8 cellular contexts compared by ENCODE assay signal in the genomic region with DNA sequence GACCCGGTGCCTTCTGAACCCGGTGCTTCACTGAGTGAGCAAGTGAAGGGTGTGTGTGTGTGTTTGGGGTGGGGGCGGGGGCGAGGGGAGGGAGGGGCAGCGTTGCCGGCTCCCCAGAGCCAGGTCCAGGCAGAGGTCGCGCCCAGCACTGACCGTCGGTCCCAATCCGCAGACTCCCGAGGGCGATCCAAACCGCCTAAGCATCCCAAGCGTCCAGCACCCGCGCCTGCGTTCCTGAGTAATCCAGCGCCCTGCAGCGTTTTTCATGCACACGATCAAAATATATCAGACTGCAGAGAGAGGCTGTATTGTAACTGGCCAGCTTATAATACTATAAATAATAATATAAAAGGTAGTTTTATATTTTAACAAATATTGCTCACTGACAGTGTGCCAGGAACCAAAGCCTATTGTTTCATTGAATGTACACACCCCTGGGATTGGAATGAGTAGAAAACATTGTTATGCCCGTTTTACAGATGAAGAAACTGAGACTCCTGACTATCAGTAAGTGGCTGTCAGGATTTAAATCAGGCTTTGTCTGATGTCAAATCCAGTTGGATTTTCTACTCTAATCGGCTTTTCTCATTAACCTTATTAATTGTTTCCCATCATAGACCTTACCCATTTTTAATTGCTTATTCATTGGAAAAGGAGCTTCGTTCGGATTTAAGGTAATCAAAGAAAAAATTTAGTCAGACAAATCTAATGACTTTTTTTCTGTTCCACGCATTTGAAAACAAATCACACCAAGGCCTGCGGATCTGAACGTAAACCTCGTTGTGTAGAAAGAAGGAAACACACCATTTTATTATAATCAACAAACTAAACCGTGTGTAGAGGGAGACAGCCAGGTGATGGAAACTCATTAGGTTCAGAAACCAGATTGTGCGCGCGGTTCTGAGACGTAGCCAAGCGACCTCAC. TPM values are rescaled to one million over a fixed set of nuclear protein-coding genes. Genes with fewer than 3 reads are reported as not detected.
DNase-seq lines count a peak whose midpoint lies in the region; ATAC-seq and TF ChIP-seq lines count a peak whose summit lies in the region.

No MANE protein-coding gene starts in this region.

- H3K27ac Mint-ChIP-seq in activated T-helper 1 cell treated with anti-CD3 and anti-CD28 coated beads, Interleukin-12 subunit alpha, Interleukin-12 subunit beta, Interleukin-2, Interleukin-4 antibody, amounts not matched to agents 30 ng/mL and 10 ng/mL and 1 ng/mL, durations not matched to agents 14 hours and 24 hours and 36 hours = peak overlapping the region; percentile 25
- peak overlapping the region in 2 of 9 donors; percentile 25 to 27 for H3K27ac Mint-ChIP-seq in naive thymus-derived CD4-positive, alpha-beta T cell

- H3K27ac ChIP-seq in HEK293 (ENCODE audit: extremely low read depth, low read depth, low read length) = no peak overlapping the region; the same call in 1 of the 2 replicates
- H3K27ac ChIP-seq in naive thymus-derived CD4-positive, alpha-beta T cell (ENCODE audit: low read depth, low read length) = no peak overlapping the region

- H3K9me3 Mint-ChIP-seq in activated T-helper 1 cell treated with anti-CD3 and anti-CD28 coated beads, Interleukin-12 subunit alpha, Interleukin-12 subunit beta, Interleukin-2, Interleukin-4 antibody, amounts not matched to agents 30 ng/mL and 10 ng/mL and 1 ng/mL, durations not matched to agents 14 hours and 24 hours and 36 hours = no peaks in the 10 kb centered on the region
- peaks cover 0 to 53% (median 7%) of the 10 kb centered on the region in 11 donors for H3K9me3 Mint-ChIP-seq in naive thymus-derived CD4-positive, alpha-beta T cell

- H3K4me1 Mint-ChIP-seq in activated T-helper 1 cell treated with anti-CD3 and anti-CD28 coated beads, Interleukin-12 subunit alpha, Interleukin-12 subunit beta, Interleukin-2, Interleukin-4 antibody, amounts not matched to agents 30 ng/mL and 10 ng/mL and 1 ng/mL, durations not matched to agents 14 hours and 24 hours and 36 hours (ENCODE audit: low read depth) = peaks cover 29% of the 10 kb centered on the region
- H3K4me1 Mint-ChIP-seq in naive thymus-derived CD4-positive, alpha-beta T cell = peaks cover 21 to 37% (median 32%) of the 10 kb centered on the region in 7 donors

- POLR2A ChIA-PET in HEK293 (lab: Yijun Ruan, JAX) = no interaction called here
- POLR2A ChIA-PET in naive thymus-derived CD4-positive, alpha-beta T cell (lab: Charles Lee) = no interaction called here

- no peak for TF ChIP-seq CTCF in HEK293 (tag by site-specific recombination; IDR thresholded peaks at IDR 0.05)

- DNase-seq in DMS114 treated with DMSO at 0.1 percent for 48 hours (lab: John Stamatoyannopoulos, UW; ENCODE audit: unreplicated experiment) (peak; percentile 28), HCEC 1CT (no peak), NOMO-1 treated with dmso at 0.1 percent for 144 hours (lab: John Stamatoyannopoulos, UW; ENCODE audit: unreplicated experiment) (no peak), AG20443 (ENCODE audit: low spot score) (no peak)
- no peak for DNase-seq in activated T-helper 1 cell treated with anti-CD3 and anti-CD28 coated beads, Interleukin-12 subunit alpha, Interleukin-12 subunit beta, Interleukin-2, Interleukin-4 antibody, amounts not matched to agents 30 ng/mL and 10 ng/mL and 1 ng/mL, durations not matched to agents 14 hours and 24 hours and 36 hours (ENCODE audit: low spot score)
- peak in 1 of 9 donors; percentile 36 for DNase-seq in naive thymus-derived CD4-positive, alpha-beta T cell

- H3K4me3 Mint-ChIP-seq in activated T-helper 1 cell treated with anti-CD3 and anti-CD28 coated beads, Interleukin-12 subunit alpha, Interleukin-12 subunit beta, Interleukin-2, Interleukin-4 antibody, amounts not matched to agents 30 ng/mL and 10 ng/mL and 1 ng/mL, durations not matched to agents 14 hours and 24 hours and 36 hours = peak overlapping the region; percentile 28
- peak overlapping the region; percentile 38 to 87 (median 64) for H3K4me3 Mint-ChIP-seq in naive thymus-derived CD4-positive, alpha-beta T cell

- peaks cover 63% of the 10 kb centered on the region for H3K27me3 Mint-ChIP-seq in activated T-helper 1 cell treated with anti-CD3 and anti-CD28 coated beads, Interleukin-12 subunit alpha, Interleukin-12 subunit beta, Interleukin-2, Interleukin-4 antibody, amounts not matched to agents 30 ng/mL and 10 ng/mL and 1 ng/mL, durations not matched to agents 14 hours and 24 hours and 36 hours (ENCODE audit: insufficient read depth)
- peaks cover 68 to 77% (median 71%) of the 10 kb centered on the region in 5 donors for H3K27me3 Mint-ChIP-seq in naive thymus-derived CD4-positive, alpha-beta T cell

- no peaks in the 10 kb centered on the region for H3K9me3 ChIP-seq in HEK293 (ENCODE audit: control insufficient read depth, insufficient read depth, low read depth, low read length)
- no peaks in the 10 kb centered on the region for H3K9me3 ChIP-seq in naive thymus-derived CD4-positive, alpha-beta T cell (ENCODE audit: control insufficient read depth in 2 of 3, low read length in 3 of 3)

- H3K36me3 Mint-ChIP-seq in activated T-helper 1 cell treated with anti-CD3 and anti-CD28 coated beads, Interleukin-12 subunit alpha, Interleukin-12 subunit beta, Interleukin-2, Interleukin-4 antibody, amounts not matched to agents 30 ng/mL and 10 ng/mL and 1 ng/mL, durations not matched to agents 14 hours and 24 hours and 36 hours (ENCODE audit: low read depth) = peaks cover 1% of the 10 kb centered on the region
- peaks cover 0 to 9% (median 0%) of the 10 kb centered on the region in 5 donors for H3K36me3 Mint-ChIP-seq in naive thymus-derived CD4-positive, alpha-beta T cell

- H3K4me1 ChIP-seq in HEK293 (ENCODE audit: control insufficient read depth, insufficient read depth, low read length) = no peaks in the 10 kb centered on the region
- peaks cover 13 to 17% of the 10 kb centered on the region in 2 donors for H3K4me1 ChIP-seq in naive thymus-derived CD4-positive, alpha-beta T cell (ENCODE audit: control insufficient read depth in 2 of 2, insufficient read depth in 2 of 2, low read length in 2 of 2)

- intact Hi-C loops in activated T-helper 1 cell treated with anti-CD3 and anti-CD28 coated beads, Interleukin-12 subunit alpha, Interleukin-12 subunit beta, Interleukin-2, Interleukin-4 antibody, amounts not matched to agents 30 ng/mL and 10 ng/mL and 1 ng/mL, durations not matched to agents 14 hours and 24 hours and 36 hours (cut with micrococcal nuclease) = loop anchor here (2.0 to 10.0 kb wide), 4 partner anchors 64 to 916 kb away; partner anchors contain the start of genes BOD1L1 and RAB28
- intact Hi-C loops in naive thymus-derived CD4-positive, alpha-beta T cell (cut with micrococcal nuclease) = loop anchor here (2.0 to 5.0 kb wide), 2 partner anchors 64 to 1781 kb away; partner anchors contain the start of gene RAB28 (in 1 of the 2)

- H3K27me3 ChIP-seq in naive thymus-derived CD4-positive, alpha-beta T cell (ENCODE audit: control insufficient read depth in 2 of 2, insufficient read depth in 2 of 2, low read length in 2 of 2) = peaks cover 27 to 32% of the 10 kb centered on the region in 2 donors

- no peak for ATAC-seq in naive thymus-derived CD4-positive, alpha-beta T cell
- ATAC-seq in HG03097 (IDR thresholded peaks at IDR 0.05; ENCODE audit: low FRiP score, unreplicated experiment) = no peak

- no peaks in the 10 kb centered on the region for H3K36me3 ChIP-seq in HEK293 (ENCODE audit: control insufficient read depth in 2 of 2, insufficient read depth in 1 of 2, low read length in 2 of 2)
- no peaks in the 10 kb centered on the region for H3K36me3 ChIP-seq in naive thymus-derived CD4-positive, alpha-beta T cell (ENCODE audit: control insufficient read depth in 2 of 3, insufficient read depth in 3 of 3, low read length in 3 of 3)

- H3K4me3 ChIP-seq in HEK293 (ENCODE audit: low read depth, low read length) = peak overlapping the region; percentile 37
- H3K4me3 ChIP-seq in naive thymus-derived CD4-positive, alpha-beta T cell (ENCODE audit: low read length) = no peak overlapping the region

- CTCF ChIA-PET in HEK293 (lab: Yijun Ruan, JAX) = interaction anchor here (0.7 to 1.8 kb wide), 6 partner anchors 93 to 832 kb away, joined by 3 to 10 read pairs (median 4); no protein-coding TSS in a partner anchor
- CTCF ChIA-PET in naive thymus-derived CD4-positive, alpha-beta T cell (lab: Charles Lee) = interaction anchor here (0.8 kb wide), 1 partner anchor 22 kb away, joined by 3 read pairs; no protein-coding TSS in a partner anchor

TF ChIP-seq in HEK293, 187 proteins besides CTCF, POLR2A, EP300 and RAD21 (continues in another document):
- TF ChIP-seq ZNF433 (tag by site-specific recombination; IDR thresholded peaks at IDR 0.05; ENCODE audit: low read depth) = no peak
- no peak for TF ChIP-seq ZNF664 (tag by site-specific recombination; IDR thresholded peaks at IDR 0.05)
- no peak for TF ChIP-seq ZNF501 (tag by site-specific recombination; IDR thresholded peaks at IDR 0.05)
- TF ChIP-seq, protein P1, sequence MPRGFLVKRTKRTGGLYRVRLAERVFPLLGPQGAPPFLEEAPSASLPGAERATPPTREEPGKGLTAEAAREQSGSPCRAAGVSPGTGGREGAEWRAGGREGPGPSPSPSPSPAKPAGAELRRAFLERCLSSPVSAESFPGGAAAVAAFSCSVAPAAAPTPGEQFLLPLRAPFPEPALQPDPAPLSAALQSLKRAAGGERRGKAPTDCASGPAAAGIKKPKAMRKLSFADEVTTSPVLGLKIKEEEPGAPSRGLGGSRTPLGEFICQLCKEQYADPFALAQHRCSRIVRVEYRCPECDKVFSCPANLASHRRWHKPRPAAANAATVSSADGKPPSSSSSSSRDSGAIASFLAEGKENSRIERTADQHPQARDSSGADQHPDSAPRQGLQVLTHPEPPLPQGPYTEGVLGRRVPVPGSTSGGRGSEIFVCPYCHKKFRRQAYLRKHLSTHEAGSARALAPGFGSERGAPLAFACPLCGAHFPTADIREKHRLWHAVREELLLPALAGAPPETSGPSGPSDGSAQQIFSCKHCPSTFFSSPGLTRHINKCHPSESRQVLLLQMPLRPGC (tag by site-specific recombination; IDR thresholded peaks at IDR 0.05) = no peak
- no peak for TF ChIP-seq KLF1 (tag by site-specific recombination; IDR thresholded peaks at IDR 0.05)

RNA-seq across cellular contexts. Expression of gene NKX3-2, which starts 4.0 kb away (rescaled TPM):
- not detected in 2 replicates for total RNA-seq in activated T-helper 1 cell treated with anti-CD3 and anti-CD28 coated beads, Interleukin-12 subunit alpha, Interleukin-12 subunit beta, Interleukin-2, Interleukin-4 antibody, amounts not matched to agents 30 ng/mL and 10 ng/mL and 1 ng/mL, durations not matched to agents 14 hours and 24 hours and 36 hours
- total RNA-seq in naive thymus-derived CD4-positive, alpha-beta T cell = not detected
- not detected for polyA plus RNA-seq in naive thymus-derived CD4-positive, alpha-beta T cell
